ENCODE assay signal across 23 cellular contexts in the genomic region with DNA sequence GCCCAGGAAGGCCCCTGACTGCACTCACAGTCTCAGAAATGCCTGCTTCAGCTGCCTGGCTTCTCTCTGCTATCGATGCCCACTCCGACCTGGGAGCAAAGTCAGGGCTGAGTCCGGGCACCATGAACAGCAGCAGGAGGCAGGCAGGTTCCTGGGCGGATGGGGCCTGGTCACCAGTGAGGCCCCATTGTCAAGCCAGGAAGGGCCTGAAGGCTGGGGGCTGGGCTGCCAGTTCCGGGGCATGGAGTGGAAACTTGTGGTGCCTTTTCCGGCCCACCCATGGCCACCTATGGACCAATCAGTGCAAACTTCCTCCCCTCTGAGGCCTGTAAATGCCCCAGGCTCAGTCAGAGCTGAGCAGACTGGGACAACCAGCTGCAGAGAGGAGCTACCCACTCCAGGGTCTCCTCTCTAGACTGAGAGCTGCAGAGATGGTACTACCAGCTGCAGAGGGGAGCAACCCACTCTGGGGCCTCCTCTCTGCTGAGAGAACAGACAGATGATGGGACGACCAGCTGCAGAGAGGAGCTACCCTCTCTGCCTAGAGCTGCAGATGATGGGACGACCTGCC.
"Had no signal": no experiment of that assay in that cellular context is flagged by ENCODE, and none has a peak within 500 bp of the region (broad histone marks: within the 10 kb centered on the region; RNA-seq: fewer than 3 reads in every experiment).

No MANE protein-coding gene starts in this region.

- H3K4me3 ChIP-seq: SJCRH30, SK-N-MC had no signal

- H3K27me3 ChIP-seq: SJCRH30 had no signal

- H3K27ac ChIP-seq: SJCRH30, SK-N-MC had no signal

- ATAC-seq: activated CD4-positive, alpha-beta T cell treated with anti-CD3 and anti-CD28 coated beads for 36 hours; activated CD4-positive, CD25-positive, alpha-beta regulatory T cell treated with anti-CD3 and anti-CD28 coated beads, Interleukin-2, amount 50 U/mL, for 24 hours; activated CD8-positive, alpha-beta memory T cell treated with anti-CD3 and anti-CD28 coated beads, Interleukin-2, amount 10 ng/mL, durations not matched to agents 7 days and 5 days had no signal

- H3K9me3 ChIP-seq: SJCRH30 had no signal

- DNase-seq: activated CD4-positive, alpha-beta memory T cell treated with anti-CD3 and anti-CD28 coated beads, Interleukin-2, amount 10 ng/mL, durations not matched to agents 7 days and 5 days; activated CD4-positive, alpha-beta T cell treated with anti-CD3 and anti-CD28 coated beads for 36 hours; activated CD4-positive, alpha-beta T cell treated with anti-CD3 and anti-CD28 coated beads, Interleukin-2, amount 10 ng/mL, durations not matched to agents 7 days and 5 days; activated CD8-positive, alpha-beta memory T cell treated with anti-CD3 and anti-CD28 coated beads for 24 hours; activated CD8-positive, alpha-beta memory T cell treated with anti-CD3 and anti-CD28 coated beads, Interleukin-2, amount 10 ng/mL, durations not matched to agents 7 days and 5 days; activated CD8-positive, alpha-beta memory T cell treated with anti-CD3 and anti-CD28 coated beads, Interleukin-2, amount 50 U/mL, for 48 hours; activated effector memory CD4-positive, alpha-beta T cell treated with Interleukin-2 at 50 U/mL for 16 hours; activated naive CD4-positive, alpha-beta T cell treated with anti-CD3 and anti-CD28 coated beads, Interleukin-2, amount 10 ng/mL, durations not matched to agents 7 days and 5 days; activated naive CD8-positive, alpha-beta T cell treated with anti-CD3 and anti-CD28 coated beads, Interleukin-2, amount 50 U/mL, for 24 hours; activated T-cell treated with anti-CD3 and anti-CD28 coated beads, Interleukin-2, amount 50 U/mL, for 48 hours; anterior cingulate cortex; NCI-H1048; NCI-H1694; NCI-H1930; NCI-H226; NCI-H446 treated with DMSO at 0.1 percent for 48 hours; NCI-H524; NK-92 treated with Interleukin-12 subunit alpha and Interleukin-12 subunit beta, amount 100 ng/mL, for 24 hours; OCI-M1; SJCRH30; T1000 had no signal

- H3K4me1 ChIP-seq: SJCRH30 had no signal

- H3K36me3 ChIP-seq: SJCRH30 had no signal
